Comparison of ENCODE assay signal across 12 cellular contexts in genomic region chr14:61489002-61489401, GRCh38.
DNase-seq lines count a peak whose midpoint lies in the region; ATAC-seq and TF ChIP-seq lines count a peak whose summit lies in the region.
"Had no signal": no experiment of that assay in that cellular context is flagged by ENCODE, and none has a peak within 500 bp of the region (broad histone marks: within the 10 kb centered on the region; RNA-seq: fewer than 3 reads in every experiment).

No MANE protein-coding gene starts in this region.

- H3K27me3 Mint-ChIP-seq in activated naive CD8-positive, alpha-beta T cell treated with anti-CD3 and anti-CD28 coated beads for 36 hours, result no peaks in the 10 kb centered on the region

- TF ChIP-seq POLR2A in gastrocnemius medialis (IDR thresholded peaks at IDR 0.05), result no peak

- peak overlapping the region; percentile 47 for H3K27ac Mint-ChIP-seq in activated naive CD8-positive, alpha-beta T cell treated with anti-CD3 and anti-CD28 coated beads for 36 hours

- no peaks in the 10 kb centered on the region for H3K9me3 Mint-ChIP-seq in activated naive CD8-positive, alpha-beta T cell treated with anti-CD3 and anti-CD28 coated beads for 36 hours

- H3K36me3 Mint-ChIP-seq in activated naive CD8-positive, alpha-beta T cell treated with anti-CD3 and anti-CD28 coated beads for 36 hours, result peaks cover 56% of the 10 kb centered on the region

- no peak overlapping the region for H3K4me3 ChIP-seq in gastrocnemius medialis

- H3K27me3 ChIP-seq in gastrocnemius medialis, result no peaks in the 10 kb centered on the region

- TF ChIP-seq CTCF in gastrocnemius medialis (IDR thresholded peaks at IDR 0.05 in 4 of 5, conservative IDR thresholded peaks at IDR 0.05 in 1 of 5), result no peak

- intact Hi-C loops in left ventricle myocardium superior (cut with micrococcal nuclease), result no loop called here
- intact Hi-C loops in gastrocnemius medialis (cut with DNase I; ENCODE audit: low total_unique reads), result no loop called here
- intact Hi-C loops in sciatic nerve (cut with DNase I), result no loop called here

- no peaks in the 10 kb centered on the region for H3K36me3 ChIP-seq in gastrocnemius medialis

- H3K4me1 ChIP-seq in gastrocnemius medialis, result peaks cover 0 to 7% of the 10 kb centered on the region in 2 donors

- in situ Hi-C loops in gastrocnemius medialis (cut with MboI; ENCODE audit: low sequenced_read_pairs in 4 of 4), result no loop called here

- H3K9me3 ChIP-seq in gastrocnemius medialis, result no peaks in the 10 kb centered on the region

- H3K4me1 Mint-ChIP-seq in activated naive CD8-positive, alpha-beta T cell treated with anti-CD3 and anti-CD28 coated beads for 36 hours, result peaks cover 55% of the 10 kb centered on the region

- ATAC-seq in left ventricle myocardium superior (peak; percentile 71), gastrocnemius medialis (peak in 1 of 2 donors; percentile 33), GM19395 (IDR thresholded peaks at IDR 0.05; ENCODE audit: unreplicated experiment) (no peak), sciatic nerve (no peak), GM18868 (IDR thresholded peaks at IDR 0.05; ENCODE audit: unreplicated experiment) (no peak)
- ATAC-seq: HCT116 had no signal

- no peak overlapping the region for H3K4me3 Mint-ChIP-seq in activated naive CD8-positive, alpha-beta T cell treated with anti-CD3 and anti-CD28 coated beads for 36 hours

- DNase-seq in EH (ENCODE audit: low read depth), result peak; percentile 43
- no peak for DNase-seq in activated naive CD8-positive, alpha-beta T cell treated with anti-CD3 and anti-CD28 coated beads for 36 hours
- no peak for DNase-seq in left ventricle myocardium superior
- DNase-seq in gastrocnemius medialis, result no peak
- DNase-seq in sciatic nerve (ENCODE audit: low spot score), result no peak
- no peak for DNase-seq in stimulated activated CD8-positive, alpha-beta memory T cell treated with anti-CD3 and anti-CD28 coated beads, Interleukin-4, amount 100 ng/mL, for 48 hours
- DNase-seq: activated CD4-positive, alpha-beta T cell treated with anti-CD3 and anti-CD28 coated beads for 48 hours; activated effector memory CD4-positive, alpha-beta T cell treated with Interleukin-2 at 50 U/mL for 16 hours; COR-L47 had no signal

- H3K27ac ChIP-seq in gastrocnemius medialis, result peak overlapping the region in 3 of 4 donors; percentile 28 to 39 (median 37)
